ENCODE assay signal across 11 cellular contexts in genomic region chr3:171824824-171825221, GRCh38. TPM values are rescaled to one million over a fixed set of nuclear protein-coding genes. Genes with fewer than 3 reads are reported as not detected.
DNase-seq lines count a peak whose midpoint lies in the region; ATAC-seq and TF ChIP-seq lines count a peak whose summit lies in the region.
"Had no signal": no experiment of that assay in that cellular context is flagged by ENCODE, and none has a peak within 500 bp of the region (broad histone marks: within the 10 kb centered on the region; RNA-seq: fewer than 3 reads in every experiment).

No MANE protein-coding gene starts in this region.

- H4K8ac ChIP-seq in IMR-90 (ENCODE audit: low read depth in 2 of 2, low read length in 2 of 2), result peak overlapping the region in 1 of 2 experiments; percentile 28; a peak in 3 of 4 replicates

- ATAC-seq in IMR-90 (ENCODE audit: low read depth), result no peak; the same call in 1 of the 2 replicates
- no peak for ATAC-seq in HG02885 (IDR thresholded peaks at IDR 0.05; ENCODE audit: poor library complexity, unreplicated experiment)
- ATAC-seq: Panc1 had no signal

- H3K9me3 Mint-ChIP-seq in dendritic cell treated with granulocyte-macrophage colony-stimulating factor and Interleukin-4, amounts not matched to agents 40 ng/mL and 50 ng/mL, for 4 days, result no peaks in the 10 kb centered on the region
- no peaks in the 10 kb centered on the region for H3K9me3 Mint-ChIP-seq in neural progenitor cell

- H2BK120ac ChIP-seq in IMR-90 (ENCODE audit: low read depth, low read length), result peak overlapping the region; percentile 44; the same call in 1 of the 2 replicates

- CTCF ChIA-PET in IMR-90 (lab: Yijun Ruan, JAX), result no interaction called here

- DNase-seq in AG10803 (ENCODE audit: low read depth) (peak; percentile 14), IMR-90 (peak; percentile 56), neural progenitor cell (ENCODE audit: low spot score) (no peak)
- no peak for DNase-seq in activated CD8-positive, alpha-beta memory T cell treated with anti-CD3 and anti-CD28 coated beads, Interleukin-2, amount 50 U/mL, for 48 hours
- no peak for DNase-seq in stimulated activated CD8-positive, alpha-beta memory T cell treated with anti-CD3 and anti-CD28 coated beads, Interleukin-4, amount 100 ng/mL, for 48 hours
- no peak for DNase-seq in NK-92 treated with Interleukin-12 subunit alpha and Interleukin-12 subunit beta, amount 100 ng/mL, for 24 hours (lab: John Stamatoyannopoulos, UW)
- DNase-seq: NCI-H1930 had no signal

- H2BK15ac ChIP-seq in IMR-90 (ENCODE audit: low read depth, low read length), result no peak overlapping the region

- TF ChIP-seq CTCF in AG10803 (conservative IDR thresholded peaks at IDR 0.05; ENCODE audit: low read length), result no peak
- no peak for TF ChIP-seq CTCF in IMR-90 (conservative IDR thresholded peaks at IDR 0.05; ENCODE audit: low read depth, low read length)
- TF ChIP-seq CTCF in neural progenitor cell (IDR thresholded peaks at IDR 0.05), result no peak

- H3K27me3 Mint-ChIP-seq in dendritic cell treated with granulocyte-macrophage colony-stimulating factor and Interleukin-4, amounts not matched to agents 40 ng/mL and 50 ng/mL, for 4 days, result peaks cover 2% of the 10 kb centered on the region
- H3K27me3 Mint-ChIP-seq in neural progenitor cell (ENCODE audit: insufficient read depth, low read depth), result peaks cover 4% of the 10 kb centered on the region

- POLR2A ChIA-PET in IMR-90 (lab: Charles Lee; ENCODE audit: unreplicated experiment), result no interaction called here

- H2AK9ac ChIP-seq in IMR-90 (replicated peaks; ENCODE audit: low read depth, low read length, poor library complexity), result no peak overlapping the region

- no peaks in the 10 kb centered on the region for H3K36me3 ChIP-seq in IMR-90 (ENCODE audit: control insufficient read depth, insufficient read depth, low read length)
- no peaks in the 10 kb centered on the region for H3K36me3 ChIP-seq in neural progenitor cell
- H3K36me3 ChIP-seq: BLaER1 treated with 17β-estradiol and CSF1 and Interleukin-3, amounts not matched to agents 10 nM and 100 nM had no signal

- in situ Hi-C loops in IMR-90 (cut with MboI; ENCODE audit: low sequenced_read_pairs), result no loop called here

- H3K27ac Mint-ChIP-seq in dendritic cell treated with granulocyte-macrophage colony-stimulating factor and Interleukin-4, amounts not matched to agents 40 ng/mL and 50 ng/mL, for 4 days, result peak overlapping the region; percentile 8
- H3K27ac Mint-ChIP-seq in neural progenitor cell, result peak overlapping the region; percentile 3

- TF ChIP-seq POLR2A in IMR-90 (IDR thresholded peaks at IDR 0.05; ENCODE audit: low read depth, low read length), result no peak

- H3K56ac ChIP-seq in IMR-90 (ENCODE audit: extremely low read depth, insufficient read depth, low read length), result no peak overlapping the region

- H3K9ac ChIP-seq in IMR-90 (ENCODE audit: low read depth, low read length) (no peak overlapping the region), neural progenitor cell (no peak overlapping the region)
- H3K9ac ChIP-seq: BLaER1 treated with 17β-estradiol and CSF1 and Interleukin-3, amounts not matched to agents 10 nM and 100 nM had no signal

- H2BK20ac ChIP-seq in IMR-90 (ENCODE audit: low read depth, low read length), result peak overlapping the region; percentile 28; the same call in 1 of the 2 replicates

- H3K9me3 ChIP-seq in IMR-90 (ENCODE audit: control insufficient read depth, insufficient read depth, low read length), result no peaks in the 10 kb centered on the region
- H3K9me3 ChIP-seq in neural progenitor cell (ENCODE audit: low read depth), result no peaks in the 10 kb centered on the region
- H3K9me3 ChIP-seq: BLaER1 treated with 17β-estradiol and CSF1 and Interleukin-3, amounts not matched to agents 10 nM and 100 nM had no signal

- H3K27ac ChIP-seq in IMR-90 (ENCODE audit: insufficient read depth, low read length) (peak overlapping the region; percentile 57), neural progenitor cell (no peak overlapping the region)
- H3K27ac ChIP-seq: BLaER1 treated with 17β-estradiol and CSF1 and Interleukin-3, amounts not matched to agents 10 nM and 100 nM had no signal

- peak overlapping the region; percentile 19 for H3K4ac ChIP-seq in IMR-90 (ENCODE audit: low read depth, low read length)

- no peaks in the 10 kb centered on the region for H3K79me2 ChIP-seq in neural progenitor cell (ENCODE audit: low read depth)

- no peaks in the 10 kb centered on the region for H3F3A ChIP-seq in neural progenitor cell (ENCODE audit: low read depth)

- H3K23ac ChIP-seq in IMR-90 (ENCODE audit: low read depth, low read length), result no peak overlapping the region

- peak overlapping the region; percentile 6; the same call in 1 of the 2 replicates for H2AK5ac ChIP-seq in IMR-90 (ENCODE audit: low read depth, low read length)

- no TSS peak for BruUV-seq in IMR-90 (replicated peaks; lab: Mats Ljungman, UMichigan)

- H3K4me2 ChIP-seq in IMR-90 (ENCODE audit: low read depth, low read length) (no peak overlapping the region), neural progenitor cell (no peak overlapping the region)
- H3K4me2 ChIP-seq: BLaER1 treated with 17β-estradiol and CSF1 and Interleukin-3, amounts not matched to agents 10 nM and 100 nM had no signal

- H2AFZ ChIP-seq in IMR-90 (replicated peaks; ENCODE audit: low read length, poor library complexity) (no peak overlapping the region), neural progenitor cell (replicated peaks) (no peak overlapping the region)

- peak overlapping the region; percentile 25 for H3K18ac ChIP-seq in IMR-90 (ENCODE audit: low read depth, low read length)

- H4K91ac ChIP-seq in IMR-90 (ENCODE audit: insufficient read depth, low read depth, low read length), result no peak overlapping the region; the same call in none of the 2 replicates

- no peaks in the 10 kb centered on the region for H3K79me1 ChIP-seq in IMR-90 (ENCODE audit: low read depth in 1 of 2, low read length in 2 of 2)

- H3K27me3 ChIP-seq in IMR-90 (ENCODE audit: control insufficient read depth, insufficient read depth, low read length), result no peaks in the 10 kb centered on the region
- no peaks in the 10 kb centered on the region for H3K27me3 ChIP-seq in neural progenitor cell
- H3K27me3 ChIP-seq: BLaER1 treated with 17β-estradiol and CSF1 and Interleukin-3, amounts not matched to agents 10 nM and 100 nM had no signal

- no peak overlapping the region; the same call in 1 of the 2 replicates for H4K5ac ChIP-seq in IMR-90 (ENCODE audit: low read depth, low read length)

- H3K4me3 Mint-ChIP-seq in dendritic cell treated with granulocyte-macrophage colony-stimulating factor and Interleukin-4, amounts not matched to agents 40 ng/mL and 50 ng/mL, for 4 days, result no peak overlapping the region
- no peak overlapping the region for H3K4me3 Mint-ChIP-seq in neural progenitor cell

- no peaks in the 10 kb centered on the region for H4K20me1 ChIP-seq in IMR-90 (ENCODE audit: insufficient read depth, low read length)
- no peaks in the 10 kb centered on the region for H4K20me1 ChIP-seq in neural progenitor cell (ENCODE audit: low read depth)
- H4K20me1 ChIP-seq: BLaER1 treated with 17β-estradiol and CSF1 and Interleukin-3, amounts not matched to agents 10 nM and 100 nM had no signal

- peak overlapping the region; percentile 31 for H2BK5ac ChIP-seq in IMR-90 (ENCODE audit: low read depth, low read length, poor library complexity, severe bottlenecking)

- peaks cover 4% of the 10 kb centered on the region; the same call in 1 of the 2 replicates for H3K9me1 ChIP-seq in IMR-90 (ENCODE audit: insufficient read depth, low read length)

- no peaks in the 10 kb centered on the region for H3K36me3 Mint-ChIP-seq in dendritic cell treated with granulocyte-macrophage colony-stimulating factor and Interleukin-4, amounts not matched to agents 40 ng/mL and 50 ng/mL, for 4 days (ENCODE audit: low read depth)
- H3K36me3 Mint-ChIP-seq in neural progenitor cell, result no peaks in the 10 kb centered on the region

- H3K4me3 ChIP-seq in AG10803 (ENCODE audit: low read length) (no peak overlapping the region), IMR-90 (ENCODE audit: insufficient read depth, low read depth, low read length) (no peak overlapping the region), neural progenitor cell (no peak overlapping the region)
- H3K4me3 ChIP-seq: BLaER1 treated with 17β-estradiol and CSF1 and Interleukin-3, amounts not matched to agents 10 nM and 100 nM had no signal

- peaks cover 14% of the 10 kb centered on the region for H3K4me1 ChIP-seq in IMR-90 (ENCODE audit: control insufficient read depth, insufficient read depth, low read length)
- H3K4me1 ChIP-seq in neural progenitor cell, result no peaks in the 10 kb centered on the region

- H3K4me1 Mint-ChIP-seq in dendritic cell treated with granulocyte-macrophage colony-stimulating factor and Interleukin-4, amounts not matched to agents 40 ng/mL and 50 ng/mL, for 4 days (ENCODE audit: low read depth), result peaks cover 52% of the 10 kb centered on the region
- peaks cover 31% of the 10 kb centered on the region for H3K4me1 Mint-ChIP-seq in neural progenitor cell

- TF ChIP-seq RAD21 in IMR-90 (IDR thresholded peaks at IDR 0.05; ENCODE audit: low read length), result no peak

- intact Hi-C loops in IMR-90 (cut with micrococcal nuclease), result no loop called here
- intact Hi-C loops in dendritic cell treated with granulocyte-macrophage colony-stimulating factor and Interleukin-4, amounts not matched to agents 40 ng/mL and 50 ng/mL, for 4 days (cut with micrococcal nuclease), result loop anchor here (5.0 kb wide), 1 partner anchor 43 kb away; no protein-coding TSS in a partner anchor

- dilution Hi-C loops in IMR-90 (cut with HindIII; ENCODE audit: low sequenced_read_pairs, unreplicated experiment), result no loop called here

- peak overlapping the region; percentile 24; the same call in 1 of the 2 replicates for H3K14ac ChIP-seq in IMR-90 (replicated peaks; ENCODE audit: low read depth, low read length)

- WGBS in IMR-90 (ENCODE audit: extremely low coverage in 2 of 2, insufficient read length in 1 of 2), 2 experiments, result 59% methylated on average over 3 of the region's 7 CpGs; no CpG with 5 or more reads in 1 of the 2 experiments

TF ChIP-seq in IMR-90, 13 proteins besides CTCF, POLR2A, EP300 and RAD21 (continues in another document):
- TF ChIP-seq FOS (IDR thresholded peaks at IDR 0.05; ENCODE audit: low read depth, low read length), result 0 out of 2 replicates have a peak, but pooled peaks have one; percentile 18

RNA-seq across cellular contexts. Expression of gene PLD1, which starts 14.5 kb away (rescaled TPM):
- total RNA-seq in IMR-90 (2012; rRNA removed) (9.2 and 9.7 TPM in 2 replicates), neural progenitor cell (ENCODE audit: low replicate concordance) (0.19 and 0.21 TPM in 2 replicates)
- 2.6 and 3.3 TPM in 2 replicates for polyA plus RNA-seq in IMR-90 (2012; rRNA removed)
- polyA plus RNA-seq in IMR-90 (2012; cell fraction: cytosol; rRNA removed), result 1.3 and 1.5 TPM in 2 replicates
- 2.7 and 23.1 TPM in 2 replicates for polyA plus RNA-seq in IMR-90 (2012; cell fraction: nucleus; rRNA removed; ENCODE audit: low replicate concordance)

RNA-seq across cellular contexts. Expression of gene TMEM212, which starts 18.3 kb away (rescaled TPM):
- total RNA-seq in IMR-90 (2012; rRNA removed) (not detected in 2 replicates), neural progenitor cell (ENCODE audit: low replicate concordance) (not detected in 2 replicates)
- not detected in 2 replicates for polyA plus RNA-seq in IMR-90 (2012; rRNA removed)
- not detected in 2 replicates for polyA plus RNA-seq in IMR-90 (2012; cell fraction: cytosol; rRNA removed)
- polyA plus RNA-seq in IMR-90 (2012; cell fraction: nucleus; rRNA removed; ENCODE audit: low replicate concordance), result not detected in 2 replicates

Comparison
In these comparisons a context has a peak if more than half of its experiments do, and no peak if none do; other contexts are left out.
1. DNase-seq: peak in AG10803 (single experiment) and IMR-90 (single experiment); none in neural progenitor cell (single experiment), activated CD8-positive, alpha-beta memory T cell treated with anti-CD3 and anti-CD28 coated beads, Interleukin-2, amount 50 U/mL, for 48 hours (single experiment), stimulated activated CD8-positive, alpha-beta memory T cell treated with anti-CD3 and anti-CD28 coated beads, Interleukin-4, amount 100 ng/mL, for 48 hours (single experiment) and NK-92 treated with Interleukin-12 subunit alpha and Interleukin-12 subunit beta, amount 100 ng/mL, for 24 hours (single experiment).